In the genomic region with DNA sequence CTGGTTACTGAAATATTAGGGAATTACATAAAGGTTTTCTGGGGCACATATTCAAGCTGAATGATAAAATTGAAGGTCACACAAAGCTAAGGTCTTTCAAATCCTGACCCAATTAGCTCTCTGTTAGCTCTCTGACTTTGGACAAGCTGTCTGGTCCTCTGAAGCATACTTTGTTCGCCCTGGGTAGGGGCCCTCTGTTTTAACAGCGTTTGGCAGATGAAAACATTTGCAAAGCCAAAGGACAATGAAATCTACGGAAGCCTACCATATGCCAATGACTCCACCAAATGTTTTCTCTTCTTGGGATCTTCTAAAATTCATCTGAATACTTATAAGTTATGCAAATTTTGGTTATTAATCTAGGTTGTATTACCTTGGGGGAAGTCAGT, we compare ENCODE assay signal across 21 cellular contexts. TPM values are rescaled to one million over a fixed set of nuclear protein-coding genes. Genes with fewer than 3 reads are reported as not detected.
DNase-seq lines count a peak whose midpoint lies in the region; ATAC-seq, FAIRE-seq and TF ChIP-seq lines count a peak whose summit lies in the region.
"Had no signal": no experiment of that assay in that cellular context is flagged by ENCODE, and none has a peak within 500 bp of the region (broad histone marks: within the 10 kb centered on the region; RNA-seq: fewer than 3 reads in every experiment).

No MANE protein-coding gene starts in this region.

- H3K56ac ChIP-seq in IMR-90 (ENCODE audit: extremely low read depth, insufficient read depth, low read length): peak overlapping the region; percentile 33; the same call in 1 of the 2 replicates

- peaks cover 61% of the 10 kb centered on the region for H3K4me1 Mint-ChIP-seq in dendritic cell treated with granulocyte-macrophage colony-stimulating factor and Interleukin-4, amounts not matched to agents 40 ng/mL and 50 ng/mL, for 4 days (ENCODE audit: low read depth)

- H3K14ac ChIP-seq in IMR-90 (replicated peaks; ENCODE audit: low read depth, low read length) (peak overlapping the region; percentile 45), mesenchymal stem cell (ENCODE audit: low read length in 2 of 2) (no peak overlapping the region)

- H3K36me3 ChIP-seq in IMR-90 (ENCODE audit: control insufficient read depth, insufficient read depth, low read length) (no peaks in the 10 kb centered on the region), mesenchymal stem cell (ENCODE audit: control insufficient read depth in 1 of 2, insufficient read depth in 2 of 2, low read depth in 1 of 2, low read length in 2 of 2) (peaks cover 0 to 3% of the 10 kb centered on the region in 2 experiments)
- H3K36me3 ChIP-seq: cardiac muscle cell, tibial artery had no signal

- 95% methylated on average over 3 of the region's 3 CpGs for WGBS in A549 (ENCODE audit: missing lambda C conversion rate)
- WGBS in IMR-90 (ENCODE audit: extremely low coverage in 2 of 2, insufficient read length in 1 of 2), 2 experiments: no CpG with 5 or more reads among the region's 3 CpGs
- WGBS in mesenchymal stem cell: 88% methylated on average over 2 of the region's 3 CpGs

- H4K91ac ChIP-seq in IMR-90 (ENCODE audit: insufficient read depth, low read depth, low read length): peak overlapping the region; percentile 62
- H4K91ac ChIP-seq in mesenchymal stem cell (ENCODE audit: low read length): no peak overlapping the region

- H4K5ac ChIP-seq in IMR-90 (ENCODE audit: low read depth, low read length): no peak overlapping the region; the same call in 1 of the 2 replicates

- no peak for TF ChIP-seq RAD21 in A549 (conservative IDR thresholded peaks at IDR 0.05 in 1 of 2, IDR thresholded peaks at IDR 0.05 in 1 of 2)
- no peak for TF ChIP-seq RAD21 in IMR-90 (IDR thresholded peaks at IDR 0.05; ENCODE audit: low read length)

- POLR2A ChIA-PET in A549 (lab: Yijun Ruan, JAX): no interaction called here
- POLR2A ChIA-PET in IMR-90 (lab: Charles Lee; ENCODE audit: unreplicated experiment): no interaction called here

- H3K4me1 ChIP-seq in A549 (peaks cover 17% of the 10 kb centered on the region), IMR-90 (ENCODE audit: control insufficient read depth, insufficient read depth, low read length) (peaks cover 14% of the 10 kb centered on the region; the same call in 1 of the 2 replicates), mesenchymal stem cell (ENCODE audit: control insufficient read depth, insufficient read depth, low read depth, low read length) (peaks cover 9% of the 10 kb centered on the region)

- dilution Hi-C loops in IMR-90 (cut with HindIII; ENCODE audit: low sequenced_read_pairs, unreplicated experiment): loop anchor here (25.0 kb wide), 1 partner anchor 312 kb away; no protein-coding TSS in a partner anchor

- peak overlapping the region; percentile 60 for H3K4me3 Mint-ChIP-seq in dendritic cell treated with granulocyte-macrophage colony-stimulating factor and Interleukin-4, amounts not matched to agents 40 ng/mL and 50 ng/mL, for 4 days
- H3K4me3 Mint-ChIP-seq: activated B cell treated with CpG ODN at 0.5 μM for 24 hours; activated CD8-positive, alpha-beta T cell treated with anti-CD3 and anti-CD28 coated beads, Interleukin-2, amount 10 ng/mL, durations not matched to agents 7 days and 5 days; CD8-positive, alpha-beta memory T cell; H9; neural crest cell had no signal

- CTCF ChIA-PET in A549 (lab: Yijun Ruan, JAX): interaction anchor here (0.8 to 2.6 kb wide), 4 partner anchors 9 to 22 kb away, joined by 3 to 10 read pairs (median 6); no protein-coding TSS in a partner anchor
- CTCF ChIA-PET in IMR-90 (lab: Yijun Ruan, JAX): no interaction called here

- H3K79me1 ChIP-seq in IMR-90 (ENCODE audit: low read depth in 1 of 2, low read length in 2 of 2) (no peaks in the 10 kb centered on the region), mesenchymal stem cell (replicated peaks; ENCODE audit: low read length, poor library complexity, severe bottlenecking) (no peaks in the 10 kb centered on the region)

- peak overlapping the region; percentile 78 for H2BK120ac ChIP-seq in IMR-90 (ENCODE audit: low read depth, low read length)
- H2BK120ac ChIP-seq in mesenchymal stem cell (ENCODE audit: low read depth, low read length): no peak overlapping the region

- TF ChIP-seq CTCF in A549 (IDR thresholded peaks at IDR 0.05) (no peak), IMR-90 (conservative IDR thresholded peaks at IDR 0.05; ENCODE audit: low read depth, low read length) (no peak)

- H3K27me3 ChIP-seq in IMR-90 (ENCODE audit: control insufficient read depth, insufficient read depth, low read length) (peaks cover 6% of the 10 kb centered on the region), mesenchymal stem cell (ENCODE audit: control insufficient read depth in 1 of 2, insufficient read depth in 1 of 2, low read length in 2 of 2) (peaks cover 8 to 22% of the 10 kb centered on the region in 2 experiments)

- H3K27me3 Mint-ChIP-seq in dendritic cell treated with granulocyte-macrophage colony-stimulating factor and Interleukin-4, amounts not matched to agents 40 ng/mL and 50 ng/mL, for 4 days: peaks cover 55% of the 10 kb centered on the region

- H2AK5ac ChIP-seq in IMR-90 (ENCODE audit: low read depth, low read length): peak overlapping the region; percentile 18; the same call in 1 of the 2 replicates
- H2AK5ac ChIP-seq in mesenchymal stem cell (ENCODE audit: low read length, severe bottlenecking): no peak overlapping the region

- H3K23ac ChIP-seq in IMR-90 (ENCODE audit: low read depth, low read length) (peak overlapping the region; percentile 57; the same call in 1 of the 2 replicates), mesenchymal stem cell (ENCODE audit: low read length in 2 of 2) (no peak overlapping the region)

- H3K9ac ChIP-seq in IMR-90 (ENCODE audit: low read depth, low read length): no peak overlapping the region
- peak overlapping the region; percentile 64 for H3K9ac ChIP-seq in mesenchymal stem cell (ENCODE audit: low read length)

- peak overlapping the region; percentile 28 for H3K18ac ChIP-seq in IMR-90 (ENCODE audit: low read depth, low read length)
- H3K18ac ChIP-seq in mesenchymal stem cell (ENCODE audit: low read depth in 1 of 2, low read length in 2 of 2): no peak overlapping the region

- H2BK5ac ChIP-seq in IMR-90 (ENCODE audit: low read depth, low read length, poor library complexity, severe bottlenecking) (no peak overlapping the region), mesenchymal stem cell (ENCODE audit: low read depth, low read length, poor library complexity, severe bottlenecking) (no peak overlapping the region)

- H2BK20ac ChIP-seq in IMR-90 (ENCODE audit: low read depth, low read length): peak overlapping the region; percentile 60

- in situ Hi-C loops in IMR-90 (cut with MboI; ENCODE audit: low sequenced_read_pairs): loop anchor here (25.0 kb wide), 3 partner anchors 537 to 1312 kb away; partner anchors contain the start of gene IL17D

- H3K4me3 ChIP-seq in A549 (no peak overlapping the region), IMR-90 (ENCODE audit: insufficient read depth, low read depth, low read length) (no peak overlapping the region), mesenchymal stem cell (ENCODE audit: insufficient read depth in 1 of 2, low read depth in 1 of 2, low read length in 2 of 2) (peak overlapping the region in 1 of 2 experiments; percentile 62)
- H3K4me3 ChIP-seq: cardiac muscle cell, K562 had no signal

- DNase-seq in A549 (ENCODE audit: low read depth in 1 of 2, low spot score in 1 of 2): no peak
- DNase-seq in IMR-90: no peak
- DNase-seq in mesenchymal stem cell: no peak
- no peak for DNase-seq in NCI-H82 treated with DMSO at 0.1 percent for 48 hours (lab: John Stamatoyannopoulos, UW; ENCODE audit: unreplicated experiment)
- DNase-seq: effector CD8-positive, alpha-beta T cell had no signal

- peak overlapping the region; percentile 2 to 42; a peak in 3 of 4 replicates for H4K8ac ChIP-seq in IMR-90 (ENCODE audit: low read depth in 2 of 2, low read length in 2 of 2)
- no peak overlapping the region for H4K8ac ChIP-seq in mesenchymal stem cell (ENCODE audit: low read length)

- peaks cover 8% of the 10 kb centered on the region for H3K9me1 ChIP-seq in IMR-90 (ENCODE audit: insufficient read depth, low read length)

- H3K27ac Mint-ChIP-seq in dendritic cell treated with granulocyte-macrophage colony-stimulating factor and Interleukin-4, amounts not matched to agents 40 ng/mL and 50 ng/mL, for 4 days: peak overlapping the region; percentile 73
- H3K27ac Mint-ChIP-seq: activated B cell treated with CpG ODN at 0.5 μM for 24 hours; activated CD8-positive, alpha-beta T cell treated with anti-CD3 and anti-CD28 coated beads, Interleukin-2, amount 10 ng/mL, durations not matched to agents 7 days and 5 days; activated T-cell treated with anti-CD3 and anti-CD28 coated beads, Interleukin-2, amount 50 U/mL, for 72 hours; CD8-positive, alpha-beta memory T cell had no signal

- H3K4me2 ChIP-seq in A549 (peak overlapping the region; percentile 73), IMR-90 (ENCODE audit: low read depth, low read length) (peak overlapping the region; percentile 4; the same call in 1 of the 2 replicates), mesenchymal stem cell (ENCODE audit: low read length, poor library complexity, severe bottlenecking) (no peak overlapping the region)

- no TSS peak for BruUV-seq in IMR-90 (replicated peaks; lab: Mats Ljungman, UMichigan)

- no peaks in the 10 kb centered on the region for H3K36me3 Mint-ChIP-seq in dendritic cell treated with granulocyte-macrophage colony-stimulating factor and Interleukin-4, amounts not matched to agents 40 ng/mL and 50 ng/mL, for 4 days (ENCODE audit: low read depth)
- H3K36me3 Mint-ChIP-seq: CD8-positive, alpha-beta memory T cell had no signal

- H2BK15ac ChIP-seq in IMR-90 (ENCODE audit: low read depth, low read length) (peak overlapping the region; percentile 3; the same call in 1 of the 3 replicates), mesenchymal stem cell (ENCODE audit: low read depth, poor library complexity, severe bottlenecking) (no peak overlapping the region)

- H3K9me3 ChIP-seq in A549: no peaks in the 10 kb centered on the region
- no peaks in the 10 kb centered on the region for H3K9me3 ChIP-seq in IMR-90 (ENCODE audit: control insufficient read depth, insufficient read depth, low read length)
- H3K9me3 ChIP-seq in mesenchymal stem cell (ENCODE audit: control insufficient read depth, low read length): no peaks in the 10 kb centered on the region
- H3K9me3 ChIP-seq: tibial artery had no signal

- ATAC-seq in A549 (no peak), IMR-90 (ENCODE audit: low read depth) (no peak), GM21515 (IDR thresholded peaks at IDR 0.05; ENCODE audit: unreplicated experiment) (no peak), HG03520 (IDR thresholded peaks at IDR 0.05; ENCODE audit: unreplicated experiment) (no peak), GM21381 (IDR thresholded peaks at IDR 0.05; ENCODE audit: unreplicated experiment) (no peak)

- H3K27ac ChIP-seq in A549: peak overlapping the region; percentile 59 to 80; a peak in 5 of 6 replicates
- H3K27ac ChIP-seq in IMR-90 (ENCODE audit: insufficient read depth, low read length): peak overlapping the region; percentile 83
- H3K27ac ChIP-seq in mesenchymal stem cell (ENCODE audit: low read length, poor library complexity, severe bottlenecking): no peak overlapping the region
- H3K27ac ChIP-seq: cardiac muscle cell, HL-60, tibial artery had no signal

- TF ChIP-seq EP300 in A549 (IDR thresholded peaks at IDR 0.05): no peak

- TF ChIP-seq POLR2A in A549 (IDR thresholded peaks at IDR 0.05; ENCODE audit: low read length) (no peak), IMR-90 (IDR thresholded peaks at IDR 0.05; ENCODE audit: low read depth, low read length) (no peak)

- H2AFZ ChIP-seq in IMR-90 (replicated peaks; ENCODE audit: low read length, poor library complexity): no peak overlapping the region
- no peak overlapping the region for H2AFZ ChIP-seq in mesenchymal stem cell (ENCODE audit: low read depth, low read length)

- H3K4ac ChIP-seq in IMR-90 (ENCODE audit: low read depth, low read length): peak overlapping the region; percentile 79
- H3K4ac ChIP-seq in mesenchymal stem cell (ENCODE audit: low read depth in 1 of 2, low read length in 2 of 2): no peak overlapping the region

- H3K9me3 Mint-ChIP-seq in dendritic cell treated with granulocyte-macrophage colony-stimulating factor and Interleukin-4, amounts not matched to agents 40 ng/mL and 50 ng/mL, for 4 days: no peaks in the 10 kb centered on the region
- H3K9me3 Mint-ChIP-seq: activated B cell treated with CpG ODN at 0.5 μM for 24 hours; CD8-positive, alpha-beta memory T cell; H9; neural crest cell had no signal

- no peak overlapping the region for H2BK12ac ChIP-seq in mesenchymal stem cell (ENCODE audit: low read length in 2 of 2)

- intact Hi-C loops in IMR-90 (cut with micrococcal nuclease): no loop called here
- intact Hi-C loops in dendritic cell treated with granulocyte-macrophage colony-stimulating factor and Interleukin-4, amounts not matched to agents 40 ng/mL and 50 ng/mL, for 4 days (cut with micrococcal nuclease): loop anchor here (5.0 kb wide), 1 partner anchor 392 kb away; the partner anchor contains the start of gene IFT88

- no peak for FAIRE-seq in A549 (lab: Jason Lieb, UNC)
- FAIRE-seq: K562 had no signal

- H2AK9ac ChIP-seq in IMR-90 (replicated peaks; ENCODE audit: low read depth, low read length, poor library complexity): no peak overlapping the region

- no peaks in the 10 kb centered on the region for H4K20me1 ChIP-seq in IMR-90 (ENCODE audit: insufficient read depth, low read length)

RNA-seq across cellular contexts. Expression of gene GJA3, which starts 14.5 kb away (rescaled TPM):
- polyA plus RNA-seq in A549 (2011; rRNA removed) (0.06 and 0.08 TPM in 2 replicates), A549 (2017; fragmentation: RNase III; extraction: RNeasy Plus Mini Kit Qiagen cat#74134 plus additional on column Dnase treatment) (0.17 to 0.20 TPM (median 0.19 TPM) in 3 replicates), IMR-90 (2012; rRNA removed) (1.2 and 1.5 TPM in 2 replicates)
- polyA plus RNA-seq in A549 (2012; cell fraction: cytosol; rRNA removed): 0.05 TPM in 2 replicates
- 0.02 and 0.08 TPM in 2 replicates for polyA plus RNA-seq in A549 (2012; cell fraction: nucleus; rRNA removed)
- polyA minus RNA-seq in A549 (2011; rRNA and poly(A)+ RNA removed): 0.04 and 0.05 TPM in 2 replicates
- 2.7 and 3.6 TPM in 2 replicates for total RNA-seq in IMR-90 (2012; rRNA removed)
- polyA plus RNA-seq in IMR-90 (2012; cell fraction: cytosol; rRNA removed): 0.80 and 1.1 TPM in 2 replicates
- 0.63 and 0.79 TPM in 2 replicates for polyA plus RNA-seq in IMR-90 (2012; cell fraction: nucleus; rRNA removed; ENCODE audit: low replicate concordance)
- 0.03 TPM for polyA plus RNA-seq in mesenchymal stem cell (2013, experiment 1 of 2)
- 0.03 TPM for polyA plus RNA-seq in mesenchymal stem cell (2013, experiment 2 of 2)
- total RNA-seq: neural crest cell had no signal

RNA-seq across cellular contexts. Expression of gene GJB2, which starts 17.3 kb away (rescaled TPM):
- polyA plus RNA-seq in A549 (2011; rRNA removed): 0.66 and 0.77 TPM in 2 replicates
- 0.29 and 0.35 TPM in 2 replicates for polyA plus RNA-seq in A549 (2012; cell fraction: cytosol; rRNA removed)
- polyA plus RNA-seq in A549 (2012; cell fraction: nucleus; rRNA removed): 0.24 and 0.25 TPM in 2 replicates
- polyA plus RNA-seq in A549 (2017; fragmentation: RNase III; extraction: RNeasy Plus Mini Kit Qiagen cat#74134 plus additional on column Dnase treatment): 0.26 to 0.40 TPM (median 0.33 TPM) in 3 replicates
- 0.39 and 0.50 TPM in 2 replicates for polyA minus RNA-seq in A549 (2011; rRNA and poly(A)+ RNA removed)
- under 0.01 TPM in 2 replicates for total RNA-seq in IMR-90 (2012; rRNA removed)
- 0.09 and 0.17 TPM in 2 replicates for polyA plus RNA-seq in IMR-90 (2012; rRNA removed)
- 0.10 and 0.30 TPM in 2 replicates for polyA plus RNA-seq in IMR-90 (2012; cell fraction: cytosol; rRNA removed)
- polyA plus RNA-seq in IMR-90 (2012; cell fraction: nucleus; rRNA removed; ENCODE audit: low replicate concordance): 0.52 and 2.5 TPM in 2 replicates
- polyA plus RNA-seq in mesenchymal stem cell (2013, experiment 1 of 2): 0.01 TPM
- polyA plus RNA-seq in mesenchymal stem cell (2013, experiment 2 of 2): 0.01 TPM
- total RNA-seq: activated B cell treated with CpG ODN at 0.5 μM for 24 hours, K562, neural crest cell, pulmonary artery endothelial cell had no signal
- polyA plus RNA-seq: CD8-positive, alpha-beta memory T cell; K562 had no signal

RNA-seq across cellular contexts. Expression of gene GJB6, which starts 56.7 kb away (rescaled TPM):
- polyA plus RNA-seq in A549 (2011; rRNA removed) (0.06 TPM in 1 of 2 replicates, not detected in the other), A549 (2017; fragmentation: RNase III; extraction: RNeasy Plus Mini Kit Qiagen cat#74134 plus additional on column Dnase treatment) (not detected in 3 replicates), IMR-90 (2012; rRNA removed) (not detected in 2 replicates)
- polyA plus RNA-seq in A549 (2012; cell fraction: cytosol; rRNA removed): 0.03 TPM in 1 of 2 replicates, not detected in the other
- polyA plus RNA-seq in A549 (2012; cell fraction: nucleus; rRNA removed): not detected in 2 replicates
- not detected in 2 replicates for polyA minus RNA-seq in A549 (2011; rRNA and poly(A)+ RNA removed)
- total RNA-seq in IMR-90 (2012; rRNA removed): not detected in 2 replicates
- polyA plus RNA-seq in IMR-90 (2012; cell fraction: cytosol; rRNA removed): not detected in 2 replicates
- not detected in 2 replicates for polyA plus RNA-seq in IMR-90 (2012; cell fraction: nucleus; rRNA removed; ENCODE audit: low replicate concordance)
- polyA plus RNA-seq in mesenchymal stem cell (2013, experiment 1 of 2): not detected
- polyA plus RNA-seq in mesenchymal stem cell (2013, experiment 2 of 2): not detected
- total RNA-seq: activated B cell treated with CpG ODN at 0.5 μM for 24 hours, cardiac muscle cell, H9, K562, NCI-H460, neural crest cell, pulmonary artery endothelial cell had no signal
- polyA plus RNA-seq: cardiac muscle cell; CD8-positive, alpha-beta memory T cell; K562 had no signal
